1 cellular context compared by ENCODE assay signal in genomic region chr2:54577944-54578667, GRCh38.
TF ChIP-seq lines count a peak whose summit lies in the region.

No MANE protein-coding gene starts in this region.

TF ChIP-seq in GM23338, 12 proteins besides CTCF, POLR2A, EP300 and RAD21 (continued from another document):
- TF ChIP-seq ZNF462 (CRISPR knock-in tag; IDR thresholded peaks at IDR 0.05), result no peak
- no peak for TF ChIP-seq NANOG (IDR thresholded peaks at IDR 0.05; ENCODE audit: borderline replicate concordance)
- TF ChIP-seq REST (IDR thresholded peaks at IDR 0.05; ENCODE audit: unreplicated experiment), result no peak
